ENCODE assay signal across 18 cellular contexts in the genomic region with DNA sequence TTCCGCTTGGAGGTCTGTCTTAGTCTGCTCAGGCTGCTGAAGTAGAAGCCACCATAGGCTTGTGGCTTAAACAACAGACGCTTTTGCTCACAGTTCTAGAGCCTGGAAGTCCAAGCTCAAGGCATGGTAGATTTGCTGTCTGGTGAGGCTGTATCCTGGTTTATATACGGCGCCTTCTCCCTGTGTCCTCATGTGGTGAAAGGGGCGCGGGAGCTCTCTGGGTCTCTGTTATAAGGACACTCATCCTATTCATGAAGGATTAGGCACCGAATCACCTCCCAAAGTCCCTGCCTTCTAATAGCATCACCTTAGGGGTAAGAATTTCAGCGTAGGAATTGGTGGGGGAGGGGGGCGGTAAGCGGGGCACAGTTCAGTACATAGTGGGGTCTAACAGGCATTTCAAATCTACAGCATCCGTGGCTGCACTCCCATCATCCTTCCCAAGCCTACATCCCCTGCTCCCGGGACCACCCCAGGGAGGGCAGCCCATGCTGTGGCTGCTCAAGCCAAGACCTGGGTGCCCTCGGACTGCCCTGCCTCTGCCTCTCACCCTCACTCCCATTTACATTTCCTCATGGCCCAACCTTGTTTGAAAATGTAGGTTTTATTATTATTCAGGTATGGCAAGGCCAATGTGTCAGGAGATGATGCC. TPM values are rescaled to one million over a fixed set of nuclear protein-coding genes. Genes with fewer than 3 reads are reported as not detected.
DNase-seq lines count a peak whose midpoint lies in the region; ATAC-seq and TF ChIP-seq lines count a peak whose summit lies in the region.
"Had no signal": no experiment of that assay in that cellular context is flagged by ENCODE, and none has a peak within 500 bp of the region (broad histone marks: within the 10 kb centered on the region; RNA-seq: fewer than 3 reads in every experiment).

No MANE protein-coding gene starts in this region.

- TF ChIP-seq CTCF in CD8-positive, alpha-beta T cell (IDR thresholded peaks at IDR 0.05) = no peak
- TF ChIP-seq CTCF in ascending aorta (IDR thresholded peaks at IDR 0.05) (no peak), neural crest cell (conservative IDR thresholded peaks at IDR 0.05) (no peak), GM20000 (IDR thresholded peaks at IDR 0.05; ENCODE audit: extremely low read depth, missing control alignments) (no peak)

- ATAC-seq in CD8-positive, alpha-beta T cell = no peak
- ATAC-seq: esophagus mucosa; Panc1; stimulated activated naive CD8-positive, alpha-beta T cell treated with anti-CD3 and anti-CD28 coated beads, Interleukin-15, Interleukin-2, amounts not matched to agents 100 U/mL and 50 U/mL, for 24 hours had no signal

- H3K4me3 Mint-ChIP-seq in activated CD4-positive, alpha-beta T cell treated with anti-CD3 and anti-CD28 coated beads, Interleukin-2, amount 10 ng/mL, durations not matched to agents 24 days and 14 days = no peak overlapping the region
- H3K4me3 Mint-ChIP-seq in activated CD4-positive, alpha-beta T cell treated with anti-CD3 and anti-CD28 coated beads, Interleukin-2, amount 10 ng/mL, durations not matched to agents 7 days and 5 days = no peak overlapping the region
- H3K4me3 Mint-ChIP-seq in CD8-positive, alpha-beta T cell = no peak overlapping the region
- no peak overlapping the region for H3K4me3 Mint-ChIP-seq in neural crest cell
- H3K4me3 Mint-ChIP-seq: type B pancreatic cell had no signal

- H3K36me3 Mint-ChIP-seq in activated CD4-positive, alpha-beta T cell treated with anti-CD3 and anti-CD28 coated beads, Interleukin-2, amount 10 ng/mL, durations not matched to agents 24 days and 14 days (ENCODE audit: low read depth) = no peaks in the 10 kb centered on the region
- H3K36me3 Mint-ChIP-seq in activated CD4-positive, alpha-beta T cell treated with anti-CD3 and anti-CD28 coated beads, Interleukin-2, amount 10 ng/mL, durations not matched to agents 7 days and 5 days (ENCODE audit: low read depth) = no peaks in the 10 kb centered on the region
- no peaks in the 10 kb centered on the region for H3K36me3 Mint-ChIP-seq in CD8-positive, alpha-beta T cell
- H3K36me3 Mint-ChIP-seq in neural crest cell (ENCODE audit: low read depth) = no peaks in the 10 kb centered on the region
- H3K36me3 Mint-ChIP-seq: type B pancreatic cell had no signal

- H3K4me1 ChIP-seq in CD8-positive, alpha-beta T cell (ENCODE audit: insufficient read depth, low read length) = peaks cover 26% of the 10 kb centered on the region
- peaks cover 8 to 13% of the 10 kb centered on the region in 2 donors for H3K4me1 ChIP-seq in ascending aorta

- POLR2A ChIA-PET in activated CD4-positive, alpha-beta T cell treated with anti-CD3 and anti-CD28 coated beads, Interleukin-2, amount 10 ng/mL, durations not matched to agents 7 days and 5 days (lab: Charles Lee) = no interaction called here
- POLR2A ChIA-PET in CD8-positive, alpha-beta T cell (lab: Charles Lee) = no interaction called here

- H3K4me1 Mint-ChIP-seq in activated CD4-positive, alpha-beta T cell treated with anti-CD3 and anti-CD28 coated beads, Interleukin-2, amount 10 ng/mL, durations not matched to agents 24 days and 14 days = peaks cover 17% of the 10 kb centered on the region
- peaks cover 25% of the 10 kb centered on the region for H3K4me1 Mint-ChIP-seq in activated CD4-positive, alpha-beta T cell treated with anti-CD3 and anti-CD28 coated beads, Interleukin-2, amount 10 ng/mL, durations not matched to agents 7 days and 5 days
- peaks cover 24% of the 10 kb centered on the region for H3K4me1 Mint-ChIP-seq in CD8-positive, alpha-beta T cell (ENCODE audit: low read depth)
- no peaks in the 10 kb centered on the region for H3K4me1 Mint-ChIP-seq in neural crest cell

- CTCF ChIA-PET in activated CD4-positive, alpha-beta T cell treated with anti-CD3 and anti-CD28 coated beads, Interleukin-2, amount 10 ng/mL, durations not matched to agents 7 days and 5 days (lab: Charles Lee) = no interaction called here
- CTCF ChIA-PET in CD8-positive, alpha-beta T cell (lab: Charles Lee) = no interaction called here

- no peak for DNase-seq in activated CD4-positive, alpha-beta T cell treated with anti-CD3 and anti-CD28 coated beads, Interleukin-2, amount 10 ng/mL, durations not matched to agents 24 days and 14 days
- no peak for DNase-seq in activated CD4-positive, alpha-beta T cell treated with anti-CD3 and anti-CD28 coated beads, Interleukin-2, amount 10 ng/mL, durations not matched to agents 7 days and 5 days
- peak in 2 of 7 experiments; percentile 7 to 41 for DNase-seq in CD8-positive, alpha-beta T cell
- DNase-seq in ascending aorta (ENCODE audit: low spot score in 2 of 2) = peak in 1 of 2 donors; percentile 21
- no peak for DNase-seq in neural crest cell (ENCODE audit: low read depth, low spot score)
- no peak for DNase-seq in ACHN
- DNase-seq in GM19238 (ENCODE audit: insufficient read length, low spot score) = no peak
- DNase-seq in GM20000 (ENCODE audit: low spot score) = no peak
- DNase-seq: activated CD4-positive, alpha-beta T cell treated with anti-CD3 and anti-CD28 coated beads, Interleukin-2, amount 50 U/mL, for 48 hours; activated gamma-delta T cell treated with Interleukin-2 at 50 U/mL for 16 hours; Kasumi-1; left ventricle myocardium inferior; NCI-H1436; NCI-H748 treated with DMSO at 0.1 percent for 48 hours; stimulated activated naive CD8-positive, alpha-beta T cell treated with anti-CD3 and anti-CD28 coated beads, Interleukin-15, Interleukin-2, amounts not matched to agents 100 U/mL and 50 U/mL, for 24 hours had no signal

- H3K27me3 ChIP-seq in CD8-positive, alpha-beta T cell (ENCODE audit: insufficient read depth, low read length) = no peaks in the 10 kb centered on the region
- H3K27me3 ChIP-seq in ascending aorta = no peaks in the 10 kb centered on the region

- in situ Hi-C loops in ACHN (cut with HindIII; ENCODE audit: low pct_ligation_motif_present, low pct_unique_long_range_greater_than_20kb, low sequenced_read_pairs) = no loop called here

- H3K27ac Mint-ChIP-seq in activated CD4-positive, alpha-beta T cell treated with anti-CD3 and anti-CD28 coated beads, Interleukin-2, amount 10 ng/mL, durations not matched to agents 24 days and 14 days = peak overlapping the region; percentile 23
- H3K27ac Mint-ChIP-seq in activated CD4-positive, alpha-beta T cell treated with anti-CD3 and anti-CD28 coated beads, Interleukin-2, amount 10 ng/mL, durations not matched to agents 7 days and 5 days = no peak overlapping the region
- peak overlapping the region; percentile 88 for H3K27ac Mint-ChIP-seq in CD8-positive, alpha-beta T cell
- peak overlapping the region; percentile 52 for H3K27ac Mint-ChIP-seq in neural crest cell (ENCODE audit: unreplicated experiment)
- H3K27ac Mint-ChIP-seq: type B pancreatic cell had no signal

- H3K9me3 ChIP-seq in CD8-positive, alpha-beta T cell (ENCODE audit: low read length) = no peaks in the 10 kb centered on the region
- H3K9me3 ChIP-seq in ascending aorta = no peaks in the 10 kb centered on the region
- H3K9me3 ChIP-seq: left ventricle myocardium inferior had no signal

- peaks cover 12% of the 10 kb centered on the region for H3K27me3 Mint-ChIP-seq in activated CD4-positive, alpha-beta T cell treated with anti-CD3 and anti-CD28 coated beads, Interleukin-2, amount 10 ng/mL, durations not matched to agents 24 days and 14 days
- peaks cover 7% of the 10 kb centered on the region for H3K27me3 Mint-ChIP-seq in activated CD4-positive, alpha-beta T cell treated with anti-CD3 and anti-CD28 coated beads, Interleukin-2, amount 10 ng/mL, durations not matched to agents 7 days and 5 days
- no peaks in the 10 kb centered on the region for H3K27me3 Mint-ChIP-seq in CD8-positive, alpha-beta T cell (ENCODE audit: low read depth)
- H3K27me3 Mint-ChIP-seq in neural crest cell (ENCODE audit: low read depth) = peaks cover 15% of the 10 kb centered on the region

- intact Hi-C loops in activated CD4-positive, alpha-beta T cell treated with anti-CD3 and anti-CD28 coated beads, Interleukin-2, amount 10 ng/mL, durations not matched to agents 24 days and 14 days (cut with micrococcal nuclease) = loop anchor here (5.0 to 10.0 kb wide), 3 partner anchors 56 to 434 kb away; no protein-coding TSS in a partner anchor
- intact Hi-C loops in CD8-positive, alpha-beta T cell (cut with DNase I, micrococcal nuclease) = loop anchor here (5.0 to 10.0 kb wide), 3 partner anchors 152 to 434 kb away; partner anchors contain the start of gene MRPL36 (in 1 of the 2)
- intact Hi-C loops in ascending aorta (cut with DNase I) = no loop called here

- H3K9me3 Mint-ChIP-seq in activated CD4-positive, alpha-beta T cell treated with anti-CD3 and anti-CD28 coated beads, Interleukin-2, amount 10 ng/mL, durations not matched to agents 24 days and 14 days = peaks cover 8% of the 10 kb centered on the region
- H3K9me3 Mint-ChIP-seq in activated CD4-positive, alpha-beta T cell treated with anti-CD3 and anti-CD28 coated beads, Interleukin-2, amount 10 ng/mL, durations not matched to agents 7 days and 5 days = peaks cover 3% of the 10 kb centered on the region
- no peaks in the 10 kb centered on the region for H3K9me3 Mint-ChIP-seq in CD8-positive, alpha-beta T cell
- no peaks in the 10 kb centered on the region for H3K9me3 Mint-ChIP-seq in neural crest cell
- H3K9me3 Mint-ChIP-seq: type B pancreatic cell had no signal

- no peak overlapping the region for H3K27ac ChIP-seq in CD8-positive, alpha-beta T cell (ENCODE audit: low read depth, low read length)
- peak overlapping the region; percentile 47 to 53 for H3K27ac ChIP-seq in ascending aorta
- H3K27ac ChIP-seq: left ventricle myocardium inferior had no signal

- H3K36me3 ChIP-seq in CD8-positive, alpha-beta T cell (ENCODE audit: insufficient read depth, low read length) = no peaks in the 10 kb centered on the region
- H3K36me3 ChIP-seq in ascending aorta = no peaks in the 10 kb centered on the region
- H3K36me3 ChIP-seq: left ventricle myocardium inferior had no signal

- no peak overlapping the region for H3K4me3 ChIP-seq in CD8-positive, alpha-beta T cell (ENCODE audit: low read depth, low read length)
- no peak overlapping the region for H3K4me3 ChIP-seq in ascending aorta
- H3K4me3 ChIP-seq: left ventricle myocardium inferior had no signal

RNA-seq across cellular contexts. Expression of gene LPCAT1, which starts 15.1 kb away (rescaled TPM):
- 93.2 and 95.6 TPM in 2 replicates for total RNA-seq in activated CD4-positive, alpha-beta T cell treated with anti-CD3 and anti-CD28 coated beads, Interleukin-2, amount 10 ng/mL, durations not matched to agents 24 days and 14 days
- total RNA-seq in activated CD4-positive, alpha-beta T cell treated with anti-CD3 and anti-CD28 coated beads, Interleukin-2, amount 10 ng/mL, durations not matched to agents 7 days and 5 days = 10 to 100 TPM; 69.5 to 77.0 TPM
- total RNA-seq in CD8-positive, alpha-beta T cell = 10 to 100 TPM; 28.8 to 29.1 TPM
- total RNA-seq in ascending aorta (86.2 TPM), neural crest cell (101 and 111 TPM in 2 replicates)
